1 cellular context compared by ENCODE assay signal in genomic region chr6:148780918-148781436, GRCh38.
TF ChIP-seq lines count a peak whose summit lies in the region.

No MANE protein-coding gene starts in this region.

TF ChIP-seq in GM12878, 131 proteins besides CTCF, POLR2A, EP300 and RAD21 (continued from another document and continues in another):
- TF ChIP-seq, protein P1, sequence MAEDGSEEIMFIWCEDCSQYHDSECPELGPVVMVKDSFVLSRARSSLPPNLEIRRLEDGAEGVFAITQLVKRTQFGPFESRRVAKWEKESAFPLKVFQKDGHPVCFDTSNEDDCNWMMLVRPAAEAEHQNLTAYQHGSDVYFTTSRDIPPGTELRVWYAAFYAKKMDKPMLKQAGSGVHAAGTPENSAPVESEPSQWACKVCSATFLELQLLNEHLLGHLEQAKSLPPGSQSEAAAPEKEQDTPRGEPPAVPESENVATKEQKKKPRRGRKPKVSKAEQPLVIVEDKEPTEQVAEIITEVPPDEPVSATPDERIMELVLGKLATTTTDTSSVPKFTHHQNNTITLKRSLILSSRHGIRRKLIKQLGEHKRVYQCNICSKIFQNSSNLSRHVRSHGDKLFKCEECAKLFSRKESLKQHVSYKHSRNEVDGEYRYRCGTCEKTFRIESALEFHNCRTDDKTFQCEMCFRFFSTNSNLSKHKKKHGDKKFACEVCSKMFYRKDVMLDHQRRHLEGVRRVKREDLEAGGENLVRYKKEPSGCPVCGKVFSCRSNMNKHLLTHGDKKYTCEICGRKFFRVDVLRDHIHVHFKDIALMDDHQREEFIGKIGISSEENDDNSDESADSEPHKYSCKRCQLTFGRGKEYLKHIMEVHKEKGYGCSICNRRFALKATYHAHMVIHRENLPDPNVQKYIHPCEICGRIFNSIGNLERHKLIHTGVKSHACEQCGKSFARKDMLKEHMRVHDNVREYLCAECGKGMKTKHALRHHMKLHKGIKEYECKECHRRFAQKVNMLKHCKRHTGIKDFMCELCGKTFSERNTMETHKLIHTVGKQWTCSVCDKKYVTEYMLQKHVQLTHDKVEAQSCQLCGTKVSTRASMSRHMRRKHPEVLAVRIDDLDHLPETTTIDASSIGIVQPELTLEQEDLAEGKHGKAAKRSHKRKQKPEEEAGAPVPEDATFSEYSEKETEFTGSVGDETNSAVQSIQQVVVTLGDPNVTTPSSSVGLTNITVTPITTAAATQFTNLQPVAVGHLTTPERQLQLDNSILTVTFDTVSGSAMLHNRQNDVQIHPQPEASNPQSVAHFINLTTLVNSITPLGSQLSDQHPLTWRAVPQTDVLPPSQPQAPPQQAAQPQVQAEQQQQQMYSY (CRISPR knock-in tag; IDR thresholded peaks at IDR 0.05): no peak
- no peak for TF ChIP-seq POU2F2 (IDR thresholded peaks at IDR 0.05; ENCODE audit: borderline replicate concordance, low read depth, low read length)
- TF ChIP-seq PBX3 (IDR thresholded peaks at IDR 0.05; ENCODE audit: insufficient replicate concordance, low read depth, low read length): no peak
- no peak for TF ChIP-seq NKRF (conservative IDR thresholded peaks at IDR 0.05)
- TF ChIP-seq FOXM1 (IDR thresholded peaks at IDR 0.05; ENCODE audit: low read depth, low read length): peak; percentile 70
- peak; percentile 37; the same call in 1 of the 2 replicates for TF ChIP-seq ZNF24 (IDR thresholded peaks at IDR 0.05)
- no peak for TF ChIP-seq TAF1 (IDR thresholded peaks at IDR 0.05; ENCODE audit: borderline replicate concordance, low read depth, low read length)
- TF ChIP-seq BRCA1 (IDR thresholded peaks at IDR 0.05; ENCODE audit: low read depth, low read length): no peak
- TF ChIP-seq REST (IDR thresholded peaks at IDR 0.05; ENCODE audit: low read depth, low read length): no peak
- TF ChIP-seq ZNF217 (IDR thresholded peaks at IDR 0.05): peak; percentile 14; the same call in 1 of the 2 replicates
- TF ChIP-seq ZNF384 (IDR thresholded peaks at IDR 0.05; ENCODE audit: borderline replicate concordance, low read depth, low read length): no peak
- 0 out of 2 replicates have a peak, but pooled peaks have one; percentile 70 for TF ChIP-seq RCOR1 (conservative IDR thresholded peaks at IDR 0.05; ENCODE audit: low read depth, low read length)
- no peak for TF ChIP-seq ATF3 (IDR thresholded peaks at IDR 0.05; ENCODE audit: borderline replicate concordance, extremely low read depth, low read depth, low read length)
- no peak for TF ChIP-seq STAT1 (conservative IDR thresholded peaks at IDR 0.05)
- peak; percentile 72; the same call in 1 of the 2 replicates for TF ChIP-seq ZBED1 (IDR thresholded peaks at IDR 0.05; ENCODE audit: borderline replicate concordance)
- TF ChIP-seq RUNX3 (IDR thresholded peaks at IDR 0.05; ENCODE audit: low read length): peak; percentile 60; the same call in 1 of the 2 replicates
- TF ChIP-seq IRF5 (IDR thresholded peaks at IDR 0.05; ENCODE audit: borderline replicate concordance): no peak
- TF ChIP-seq RB1 (IDR thresholded peaks at IDR 0.05; ENCODE audit: borderline replicate concordance): no peak
- TF ChIP-seq RFX5 (IDR thresholded peaks at IDR 0.05; ENCODE audit: low read depth, low read length): no peak
- TF ChIP-seq SP1 (IDR thresholded peaks at IDR 0.05; ENCODE audit: low read depth, low read length): no peak
- TF ChIP-seq, protein P2, sequence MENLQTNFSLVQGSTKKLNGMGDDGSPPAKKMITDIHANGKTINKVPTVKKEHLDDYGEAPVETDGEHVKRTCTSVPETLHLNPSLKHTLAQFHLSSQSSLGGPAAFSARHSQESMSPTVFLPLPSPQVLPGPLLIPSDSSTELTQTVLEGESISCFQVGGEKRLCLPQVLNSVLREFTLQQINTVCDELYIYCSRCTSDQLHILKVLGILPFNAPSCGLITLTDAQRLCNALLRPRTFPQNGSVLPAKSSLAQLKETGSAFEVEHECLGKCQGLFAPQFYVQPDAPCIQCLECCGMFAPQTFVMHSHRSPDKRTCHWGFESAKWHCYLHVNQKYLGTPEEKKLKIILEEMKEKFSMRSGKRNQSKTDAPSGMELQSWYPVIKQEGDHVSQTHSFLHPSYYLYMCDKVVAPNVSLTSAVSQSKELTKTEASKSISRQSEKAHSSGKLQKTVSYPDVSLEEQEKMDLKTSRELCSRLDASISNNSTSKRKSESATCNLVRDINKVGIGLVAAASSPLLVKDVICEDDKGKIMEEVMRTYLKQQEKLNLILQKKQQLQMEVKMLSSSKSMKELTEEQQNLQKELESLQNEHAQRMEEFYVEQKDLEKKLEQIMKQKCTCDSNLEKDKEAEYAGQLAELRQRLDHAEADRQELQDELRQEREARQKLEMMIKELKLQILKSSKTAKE (IDR thresholded peaks at IDR 0.05; ENCODE audit: low read depth, poor library complexity, severe bottlenecking): peak; percentile 88
- TF ChIP-seq CREB1 (IDR thresholded peaks at IDR 0.05; ENCODE audit: low read depth): 0 out of 2 replicates have a peak, but pooled peaks have one; percentile 24
- TF ChIP-seq IRF3 (IDR thresholded peaks at IDR 0.05): no peak
- no peak for TF ChIP-seq NR2C2 (IDR thresholded peaks at IDR 0.05; ENCODE audit: borderline replicate concordance, control insufficient read depth, insufficient read length, low read depth)
- TF ChIP-seq, protein P3, sequence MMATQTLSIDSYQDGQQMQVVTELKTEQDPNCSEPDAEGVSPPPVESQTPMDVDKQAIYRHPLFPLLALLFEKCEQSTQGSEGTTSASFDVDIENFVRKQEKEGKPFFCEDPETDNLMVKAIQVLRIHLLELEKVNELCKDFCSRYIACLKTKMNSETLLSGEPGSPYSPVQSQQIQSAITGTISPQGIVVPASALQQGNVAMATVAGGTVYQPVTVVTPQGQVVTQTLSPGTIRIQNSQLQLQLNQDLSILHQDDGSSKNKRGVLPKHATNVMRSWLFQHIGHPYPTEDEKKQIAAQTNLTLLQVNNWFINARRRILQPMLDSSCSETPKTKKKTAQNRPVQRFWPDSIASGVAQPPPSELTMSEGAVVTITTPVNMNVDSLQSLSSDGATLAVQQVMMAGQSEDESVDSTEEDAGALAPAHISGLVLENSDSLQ (IDR thresholded peaks at IDR 0.05): peak; percentile 35; the same call in 1 of the 2 replicates
- TF ChIP-seq CHD2 (IDR thresholded peaks at IDR 0.05; ENCODE audit: borderline replicate concordance, low read depth, low read length): no peak
- 0 out of 2 replicates have a peak, but pooled peaks have one; percentile 2 for TF ChIP-seq SMC3 (IDR thresholded peaks at IDR 0.05; ENCODE audit: borderline replicate concordance, low read length)
- TF ChIP-seq NFYA (IDR thresholded peaks at IDR 0.05; ENCODE audit: borderline replicate concordance, low read depth, low read length): no peak
- peak; percentile 31; the same call in 1 of the 2 replicates for TF ChIP-seq NR2F1 (conservative IDR thresholded peaks at IDR 0.05)
- no peak; the same call in 1 of the 2 replicates for TF ChIP-seq BACH1 (IDR thresholded peaks at IDR 0.05; ENCODE audit: borderline replicate concordance)
- TF ChIP-seq ZBTB33 (IDR thresholded peaks at IDR 0.05): no peak
- TF ChIP-seq, protein P4, sequence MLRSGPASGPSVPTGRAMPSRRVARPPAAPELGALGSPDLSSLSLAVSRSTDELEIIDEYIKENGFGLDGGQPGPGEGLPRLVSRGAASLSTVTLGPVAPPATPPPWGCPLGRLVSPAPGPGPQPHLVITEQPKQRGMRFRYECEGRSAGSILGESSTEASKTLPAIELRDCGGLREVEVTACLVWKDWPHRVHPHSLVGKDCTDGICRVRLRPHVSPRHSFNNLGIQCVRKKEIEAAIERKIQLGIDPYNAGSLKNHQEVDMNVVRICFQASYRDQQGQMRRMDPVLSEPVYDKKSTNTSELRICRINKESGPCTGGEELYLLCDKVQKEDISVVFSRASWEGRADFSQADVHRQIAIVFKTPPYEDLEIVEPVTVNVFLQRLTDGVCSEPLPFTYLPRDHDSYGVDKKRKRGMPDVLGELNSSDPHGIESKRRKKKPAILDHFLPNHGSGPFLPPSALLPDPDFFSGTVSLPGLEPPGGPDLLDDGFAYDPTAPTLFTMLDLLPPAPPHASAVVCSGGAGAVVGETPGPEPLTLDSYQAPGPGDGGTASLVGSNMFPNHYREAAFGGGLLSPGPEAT (IDR thresholded peaks at IDR 0.05; ENCODE audit: low read depth): peak; percentile 78; the same call in 1 of the 2 replicates
